In genomic region chr10:75136346-75136745, GRCh38 we compare ENCODE assay signal across 1 cellular context.
TF ChIP-seq lines count a peak whose summit lies in the region.

No MANE protein-coding gene starts in this region.

TF ChIP-seq in GM23338, 12 proteins besides CTCF, POLR2A, EP300 and RAD21 (continued from another document):
- TF ChIP-seq EZH2 (IDR thresholded peaks at IDR 0.05; ENCODE audit: low read depth, unreplicated experiment) (no peak), CREB1 (CRISPR knock-in tag; IDR thresholded peaks at IDR 0.05; ENCODE audit: low read depth) (no peak), POLR2AphosphoS5 (IDR thresholded peaks at IDR 0.05; ENCODE audit: low read depth) (no peak), ETS1 (IDR thresholded peaks at IDR 0.05) (no peak), ZNF114 (CRISPR knock-in tag; IDR thresholded peaks at IDR 0.05) (no peak), NANOG (IDR thresholded peaks at IDR 0.05; ENCODE audit: borderline replicate concordance) (no peak), EZH2phosphoT487 (IDR thresholded peaks at IDR 0.05; ENCODE audit: unreplicated experiment) (no peak), JUNB (IDR thresholded peaks at IDR 0.05; ENCODE audit: unreplicated experiment) (no peak), REST (IDR thresholded peaks at IDR 0.05; ENCODE audit: unreplicated experiment) (no peak), ZNF331 (CRISPR knock-in tag; IDR thresholded peaks at IDR 0.05; ENCODE audit: low read depth) (no peak)
TF ChIP-seq in GM23338: peak in this region for 0.
